5 cellular contexts compared by ENCODE assay signal in the genomic region with DNA sequence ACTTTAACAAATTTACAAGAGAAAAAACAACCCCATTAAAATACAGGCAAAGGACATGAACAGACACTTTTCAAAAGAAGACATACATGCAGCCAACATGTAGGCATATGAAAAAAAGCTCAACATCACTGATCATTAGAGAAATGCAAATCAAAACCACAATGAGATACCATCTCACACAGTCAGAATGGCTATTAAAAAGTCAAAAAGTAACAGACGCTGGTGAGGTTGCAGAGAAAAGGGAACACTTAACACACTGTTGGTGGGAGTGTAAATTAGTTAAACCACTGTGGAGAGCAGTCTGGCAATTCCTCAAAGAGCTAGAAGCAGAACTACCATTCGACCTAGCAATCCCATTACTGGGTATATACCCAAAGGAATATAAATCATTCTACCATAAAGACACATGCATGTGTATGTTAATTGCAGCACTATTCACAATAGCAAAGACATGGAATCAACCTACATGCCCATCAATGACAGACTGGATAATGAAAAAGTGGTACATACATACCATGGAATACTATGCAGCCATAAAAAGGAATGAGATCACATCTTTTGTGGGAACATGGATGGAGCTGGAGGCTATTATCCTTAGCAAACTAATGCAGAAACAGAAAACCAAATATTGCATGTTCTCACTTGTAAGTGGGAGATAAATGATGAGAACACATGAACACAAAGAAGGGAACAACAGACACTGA. TPM values are rescaled to one million over a fixed set of nuclear protein-coding genes. Genes with fewer than 3 reads are reported as not detected.
"Had no signal": no experiment of that assay in that cellular context is flagged by ENCODE, and none has a peak within 500 bp of the region (broad histone marks: within the 10 kb centered on the region; RNA-seq: fewer than 3 reads in every experiment).

No MANE protein-coding gene starts in this region.

RNA-seq across cellular contexts. Expression of a gene that starts 21.9 kb away (rescaled TPM):
- polyA plus RNA-seq: esophagus, right cardiac atrium, small intestine, thymus, urinary bladder had no signal
